Comparison of ENCODE assay signal across 2 cellular contexts in genomic region chr20:8787090-8787489, GRCh38.
TF ChIP-seq lines count a peak whose summit lies in the region.

No MANE protein-coding gene starts in this region.

TF ChIP-seq in HCT116, 20 proteins besides CTCF, POLR2A, EP300 and RAD21 (continued from another document):
- no peak for TF ChIP-seq CEBPB (IDR thresholded peaks at IDR 0.05; ENCODE audit: low read depth)
- no peak for TF ChIP-seq EZH2 (IDR thresholded peaks at IDR 0.05)
- no peak for TF ChIP-seq FOSL1 (IDR thresholded peaks at IDR 0.05; ENCODE audit: low read depth)
- TF ChIP-seq CBX3 (IDR thresholded peaks at IDR 0.05; ENCODE audit: low read depth): no peak
- no peak for TF ChIP-seq EZH2phosphoT487 (IDR thresholded peaks at IDR 0.05; ENCODE audit: borderline replicate concordance)
- no peak for TF ChIP-seq SP1 (IDR thresholded peaks at IDR 0.05; ENCODE audit: low read depth)
- TF ChIP-seq YY1 (IDR thresholded peaks at IDR 0.05; ENCODE audit: extremely low read depth, insufficient replicate concordance, low read depth, low read length): no peak
- no peak for TF ChIP-seq ZFX (IDR thresholded peaks at IDR 0.05)
- no peak for TF ChIP-seq SRF (IDR thresholded peaks at IDR 0.05; ENCODE audit: low read depth)
- no peak for TF ChIP-seq JUND (IDR thresholded peaks at IDR 0.05)

TF ChIP-seq in H1, 55 proteins besides CTCF, POLR2A, EP300 and RAD21 (continued from another document):
- no peak for TF ChIP-seq ATF2 (IDR thresholded peaks at IDR 0.05; ENCODE audit: low read length)
- TF ChIP-seq YY1 (IDR thresholded peaks at IDR 0.05; ENCODE audit: low read depth, low read length): no peak
- TF ChIP-seq JUND (IDR thresholded peaks at IDR 0.05; ENCODE audit: low read length): no peak
- no peak for TF ChIP-seq ASH2L (IDR thresholded peaks at IDR 0.05; ENCODE audit: low read length)
- TF ChIP-seq ZNF274 (IDR thresholded peaks at IDR 0.05; ENCODE audit: borderline replicate concordance, extremely low read depth, low read length): no peak
- no peak for TF ChIP-seq HDAC6 (IDR thresholded peaks at IDR 0.05; ENCODE audit: low read depth, low read length)
- no peak for TF ChIP-seq CBX8 (IDR thresholded peaks at IDR 0.05; ENCODE audit: borderline replicate concordance, low read depth, low read length)
- no peak for TF ChIP-seq SP4 (IDR thresholded peaks at IDR 0.05; ENCODE audit: low read length)
- no peak for TF ChIP-seq NRF1 (IDR thresholded peaks at IDR 0.05; ENCODE audit: low read depth, low read length)
- no peak for TF ChIP-seq SP1 (IDR thresholded peaks at IDR 0.05; ENCODE audit: low read depth, low read length)
- no peak for TF ChIP-seq EZH2 (IDR thresholded peaks at IDR 0.05; ENCODE audit: low read depth, low read length, severe bottlenecking)
- no peak for TF ChIP-seq TBP (IDR thresholded peaks at IDR 0.05; ENCODE audit: low read depth, low read length)
- TF ChIP-seq CTBP2 (IDR thresholded peaks at IDR 0.05; ENCODE audit: borderline replicate concordance, insufficient read depth, insufficient read length, low read length): no peak
- TF ChIP-seq SAP30 (IDR thresholded peaks at IDR 0.05; ENCODE audit: insufficient read depth, insufficient replicate concordance, low read length): no peak
- no peak for TF ChIP-seq PHF8 (conservative IDR thresholded peaks at IDR 0.05; ENCODE audit: low read depth, low read length)
- TF ChIP-seq USF2 (IDR thresholded peaks at IDR 0.05; ENCODE audit: low read length): no peak
- TF ChIP-seq BCL11A (IDR thresholded peaks at IDR 0.05; ENCODE audit: low read depth in 2 of 2, low read length in 2 of 2): no peak
- no peak for TF ChIP-seq TAF7 (optimal IDR thresholded peaks at IDR 0.05; ENCODE audit: borderline replicate concordance, low read depth, low read length)
TF ChIP-seq in H1: peak in this region for 0.
